ENCODE assay signal across 8 cellular contexts in genomic region chr2:127293386-127293757, GRCh38. TPM values are rescaled to one million over a fixed set of nuclear protein-coding genes. Genes with fewer than 3 reads are reported as not detected.
DNase-seq lines count a peak whose midpoint lies in the region; ATAC-seq and TF ChIP-seq lines count a peak whose summit lies in the region.

No MANE protein-coding gene starts in this region.

- no peaks in the 10 kb centered on the region for H3K27me3 Mint-ChIP-seq in T-helper 1 cell treated with Interleukin-12 subunit alpha and Interleukin-12 subunit beta and Interleukin-4 antibody, amounts not matched to agents 30 μg/mL and 1 μg/mL, for 36 hours (ENCODE audit: low read depth)

- in situ Hi-C loops in GM13976 (cut with MboI; ENCODE audit: low sequenced_read_pairs, unreplicated experiment): no loop called here

- no peaks in the 10 kb centered on the region for H3K79me2 ChIP-seq in OCI-LY1 (ENCODE audit: insufficient read depth, low read length)

- peaks cover 20% of the 10 kb centered on the region for H3K4me1 Mint-ChIP-seq in T-helper 1 cell treated with Interleukin-12 subunit alpha and Interleukin-12 subunit beta and Interleukin-4 antibody, amounts not matched to agents 30 μg/mL and 1 μg/mL, for 36 hours (ENCODE audit: low read depth)

- H3K36me3 Mint-ChIP-seq in T-helper 1 cell treated with Interleukin-12 subunit alpha and Interleukin-12 subunit beta and Interleukin-4 antibody, amounts not matched to agents 30 μg/mL and 1 μg/mL, for 36 hours (ENCODE audit: low read depth): peaks cover 31% of the 10 kb centered on the region

- no peak overlapping the region for H2AFZ ChIP-seq in OCI-LY1 (ENCODE audit: low read length)

- no peaks in the 10 kb centered on the region for H3K9me3 Mint-ChIP-seq in T-helper 1 cell treated with Interleukin-12 subunit alpha and Interleukin-12 subunit beta and Interleukin-4 antibody, amounts not matched to agents 30 μg/mL and 1 μg/mL, for 36 hours

- peaks cover 42% of the 10 kb centered on the region for H3K36me3 ChIP-seq in OCI-LY1 (ENCODE audit: insufficient read depth, low read length)

- H3K4me3 Mint-ChIP-seq in T-helper 1 cell treated with Interleukin-12 subunit alpha and Interleukin-12 subunit beta and Interleukin-4 antibody, amounts not matched to agents 30 μg/mL and 1 μg/mL, for 36 hours: peak overlapping the region; percentile 97

- H3F3A ChIP-seq in OCI-LY1 (ENCODE audit: insufficient read depth, low read length): no peaks in the 10 kb centered on the region

- H3K9me3 ChIP-seq in OCI-LY1 (ENCODE audit: low read length): no peaks in the 10 kb centered on the region
- H3K9me3 ChIP-seq in mononuclear cell (ENCODE audit: low read depth, low read length): no peaks in the 10 kb centered on the region

- peak overlapping the region; percentile 92 for H3K9ac ChIP-seq in OCI-LY1 (ENCODE audit: low read length)

- ATAC-seq in GM21515 (IDR thresholded peaks at IDR 0.05; ENCODE audit: unreplicated experiment): no peak

- peak overlapping the region; percentile 80 for H3K27ac Mint-ChIP-seq in T-helper 1 cell treated with Interleukin-12 subunit alpha and Interleukin-12 subunit beta and Interleukin-4 antibody, amounts not matched to agents 30 μg/mL and 1 μg/mL, for 36 hours

- H3K4me1 ChIP-seq in OCI-LY1 (ENCODE audit: insufficient read depth, low read length, severe bottlenecking) (peaks cover 17% of the 10 kb centered on the region), mononuclear cell (ENCODE audit: insufficient read depth, low read length) (peaks cover 21% of the 10 kb centered on the region)

- peak overlapping the region; percentile 92 for H3K4me3 ChIP-seq in OCI-LY1 (ENCODE audit: low read depth, low read length, poor library complexity, severe bottlenecking)
- H3K4me3 ChIP-seq in mononuclear cell (ENCODE audit: low read length): peak overlapping the region; percentile 87

- no peaks in the 10 kb centered on the region for H3K27me3 ChIP-seq in OCI-LY1 (ENCODE audit: insufficient read depth, low read length)
- no peaks in the 10 kb centered on the region for H3K27me3 ChIP-seq in mononuclear cell (ENCODE audit: insufficient read depth, low read length)

- H3K4me2 ChIP-seq in OCI-LY1 (ENCODE audit: low read length): peak overlapping the region; percentile 74

- DNase-seq in T-helper 1 cell (no peak), dermis blood vessel endothelial cell (peak; percentile 28), GM13976 (ENCODE audit: low spot score) (no peak), T1000 (lab: John Stamatoyannopoulos, UW) (no peak)

- no peak overlapping the region for H3K27ac ChIP-seq in OCI-LY1 (ENCODE audit: low read depth, low read length, poor library complexity, severe bottlenecking)

- TF ChIP-seq CTCF in OCI-LY1 (IDR thresholded peaks at IDR 0.05; ENCODE audit: low read length) (no peak), GM13976 (IDR thresholded peaks at IDR 0.05; ENCODE audit: borderline replicate concordance, control extremely low read depth, extremely low read depth, insufficient read depth, missing control alignments) (no peak)

- no peaks in the 10 kb centered on the region for H3K9me2 ChIP-seq in OCI-LY1 (ENCODE audit: low read depth, low read length)

- H4K20me1 ChIP-seq in OCI-LY1 (ENCODE audit: insufficient read depth, low read length): no peaks in the 10 kb centered on the region

RNA-seq across cellular contexts. Expression of gene ERCC3, which starts 0.6 kb away (rescaled TPM):
- 45.6 and 49.2 TPM in 2 replicates for total RNA-seq in dermis blood vessel endothelial cell
- total RNA-seq in mononuclear cell: 45.3 TPM
